Comparison of ENCODE assay signal across 8 cellular contexts in the genomic region with DNA sequence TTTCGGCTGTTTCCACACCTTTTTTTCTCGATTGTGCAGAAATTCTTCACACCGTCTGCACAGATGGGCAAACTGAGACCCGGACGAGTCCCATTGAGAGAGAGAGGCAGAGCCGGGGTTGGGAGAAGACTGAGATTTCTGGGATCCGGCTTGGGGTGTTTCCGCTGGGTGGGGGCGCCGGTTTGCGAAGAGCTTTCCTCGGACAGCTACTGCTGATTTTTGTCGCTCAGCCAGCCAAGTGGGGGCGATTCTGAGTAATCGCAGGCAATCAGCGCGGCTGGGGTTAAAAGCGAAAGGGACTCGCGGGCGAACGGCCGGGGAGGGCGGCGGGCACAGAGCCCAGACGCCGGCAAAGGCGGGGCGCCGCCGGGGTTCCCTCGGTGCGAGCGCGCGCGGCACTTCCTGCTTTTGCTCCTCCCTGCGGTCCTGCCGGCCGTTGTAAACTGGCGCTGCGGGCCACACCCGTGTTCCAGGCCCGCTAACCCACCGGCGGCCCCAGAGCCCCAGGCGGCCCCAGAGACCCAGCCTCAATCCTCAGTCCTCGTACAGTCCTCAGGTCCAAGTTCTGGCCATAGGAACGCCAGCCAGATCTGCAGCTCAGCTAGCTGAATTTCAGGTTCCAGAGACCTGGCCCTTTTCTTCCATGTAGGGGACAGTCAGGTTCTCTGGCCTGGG. TPM values are rescaled to one million over a fixed set of nuclear protein-coding genes. Genes with fewer than 3 reads are reported as not detected.
DNase-seq lines count a peak whose midpoint lies in the region; ATAC-seq, FAIRE-seq and TF ChIP-seq lines count a peak whose summit lies in the region.

No MANE protein-coding gene starts in this region.

- no peaks in the 10 kb centered on the region for H3K36me3 Mint-ChIP-seq in type B pancreatic cell

- peak overlapping the region; percentile 39 to 67 (median 59) for H3K4me3 ChIP-seq in heart right ventricle

- TF ChIP-seq POLR2A in GM12891 (IDR thresholded peaks at IDR 0.05; ENCODE audit: low read depth, low read length), result 0 out of 2 replicates have a peak, but pooled peaks have one; percentile 32

- peak overlapping the region; percentile 98 for H3K27ac Mint-ChIP-seq in type B pancreatic cell

- H3K4me3 Mint-ChIP-seq in type B pancreatic cell, result peak overlapping the region; percentile 90

- peaks cover 53% of the 10 kb centered on the region for H3K4me1 Mint-ChIP-seq in type B pancreatic cell (ENCODE audit: unreplicated experiment)

- peak; percentile 91 for FAIRE-seq in GM12891 (lab: Jason Lieb, UNC)

- H3K4me1 ChIP-seq in heart right ventricle, result peaks cover 0 to 74% (median 32%) of the 10 kb centered on the region in 9 donors

- H3K9me3 Mint-ChIP-seq in type B pancreatic cell, result no peaks in the 10 kb centered on the region

- no peaks in the 10 kb centered on the region for H3K9me3 ChIP-seq in heart right ventricle

- intact Hi-C loops in heart right ventricle (cut with DNase I) (loop anchor here in 8 of 10 donors (2.0 to 10.0 kb wide), 8 partner anchors 31 to 479 kb away; partner anchors contain the start of genes JUN (in 2 of the 8) and FGGY (in 1 of the 8)), posterior cingulate gyrus (cut with DNase I) (loop anchor here (1.0 to 2.0 kb wide), 2 partner anchors 33 to 87 kb away; no protein-coding TSS in a partner anchor)

- no peaks in the 10 kb centered on the region for H3K36me3 ChIP-seq in heart right ventricle

- peak in 6 of 9 donors; percentile 8 to 35 (median 19) for TF ChIP-seq CTCF in heart right ventricle (IDR thresholded peaks at IDR 0.05)
- peak; percentile 9 for TF ChIP-seq CTCF in type B pancreatic cell (conservative IDR thresholded peaks at IDR 0.05)

- peak overlapping the region; percentile 53 for H3K27ac ChIP-seq in adipose tissue (ENCODE audit: low read depth, low read length)
- H3K27ac ChIP-seq in heart right ventricle, result peak overlapping the region; percentile 80 to 97 (median 90)

- DNase-seq in GM12891 (ENCODE audit: insufficient read length, low spot score) (peak; percentile 86), NCI-H1048 (lab: John Stamatoyannopoulos, UW) (peak; percentile 54), T follicular helper cell (ENCODE audit: low read depth) (peak; percentile 62), heart right ventricle (peak; percentile 90 to 93), posterior cingulate gyrus (peak; percentile 74 to 97 (median 83)), type B pancreatic cell (ENCODE audit: extremely low spot score, unreplicated experiment) (peak; percentile 88)

- ATAC-seq in HG02610 (IDR thresholded peaks at IDR 0.05; ENCODE audit: unreplicated experiment) (peak; percentile 91), heart right ventricle (peak; percentile 85 to 95 (median 92))

- 0 to 1% (median 0%) methylated on average over 33 to 49 of the region's 49 CpGs for WGBS in adipose tissue, 3 donors
- WGBS in heart right ventricle, 2 donors, result 0 to 1% methylated on average over 47 to 49 of the region's 49 CpGs

- H3K27me3 ChIP-seq in heart right ventricle, result no peaks in the 10 kb centered on the region

- no peaks in the 10 kb centered on the region for H3K27me3 Mint-ChIP-seq in type B pancreatic cell

TF ChIP-seq in GM12891, 5 proteins besides CTCF, POLR2A, EP300 and RAD21:
- 0 out of 2 replicates have a peak, but pooled peaks have one; percentile 31 for TF ChIP-seq POU2F2 (IDR thresholded peaks at IDR 0.05; ENCODE audit: low read depth, low read length)
- TF ChIP-seq PAX5 (IDR thresholded peaks at IDR 0.05; ENCODE audit: insufficient read depth, low read length, severe bottlenecking), result no peak
- no peak for TF ChIP-seq POLR2AphosphoS5 (IDR thresholded peaks at IDR 0.05; ENCODE audit: low read depth, low read length)
- peak; percentile 83 for TF ChIP-seq SPI1 (IDR thresholded peaks at IDR 0.05; ENCODE audit: low read depth, low read length)
- TF ChIP-seq TAF1 (IDR thresholded peaks at IDR 0.05; ENCODE audit: low read depth, low read length), result 0 out of 2 replicates have a peak, but pooled peaks have one; percentile 25

RNA-seq across cellular contexts. Expression of gene JUN, which starts 32.4 kb away (rescaled TPM):
- polyA plus RNA-seq in GM12891 (2012; ENCODE audit: low read depth, missing spikeins), result 12.5 TPM
- polyA plus RNA-seq in adipose tissue (100 to 1,000 TPM in 2 of 3 donors, 10 to 100 TPM in 1; 91.8 to 443 (median 176) TPM), heart right ventricle (10 to 100 TPM; 48.8 to 78.3 TPM)
- total RNA-seq in heart right ventricle (100 to 1,000 TPM in 3 of 10 donors, 10 to 100 TPM in 7; 47.0 to 209 (median 78.8) TPM), type B pancreatic cell (ENCODE audit: low replicate concordance) (160 and 262 TPM in 2 replicates)

Comparison
In these comparisons a context has a peak if more than half of its experiments do, and no peak if none do; other contexts are left out.
1. Peak in every context shown above with its lines: DNase-seq, ATAC-seq, H3K4me3 ChIP-seq and H3K27ac ChIP-seq.